Comparison of ENCODE assay signal across 8 cellular contexts in genomic region chr11:105034494-105035261, GRCh38. TPM values are rescaled to one million over a fixed set of nuclear protein-coding genes. Genes with fewer than 3 reads are reported as not detected.
DNase-seq lines count a peak whose midpoint lies in the region; ATAC-seq and TF ChIP-seq lines count a peak whose summit lies in the region.
"Not testable (repeated sequence)": the region's sequence is repeated elsewhere in the genome, so short reads cannot be mapped to it uniquely, and the experiment has no call there.

Gene CASP1, minus strand, starts transcription at chr11:105035144. Its CDS starts 31 bp downstream, at chr11:105035113.

- peak in 1 of 2 donors; percentile 22 for TF ChIP-seq POLR2A in thyroid gland (IDR thresholded peaks at IDR 0.05)

- DNase-seq in GM12865 (ENCODE audit: low read depth) = peak; percentile 64
- peak; percentile 86 for DNase-seq in amniotic epithelial cell (ENCODE audit: low read depth)
- DNase-seq in foreskin fibroblast = peak; percentile 77 to 87
- DNase-seq in natural killer cell treated with Interleukin-12 subunit alpha and Interleukin-12 subunit beta and Interleukin-15 and Interleukin-18, amount 100 ng/mL, for 72 hours (ENCODE audit: low spot score) = peak; percentile 66
- DNase-seq in thyroid gland = not testable (repeated sequence)

- not testable (repeated sequence) for H3K9me3 Mint-ChIP-seq in natural killer cell treated with Interleukin-12 subunit alpha and Interleukin-12 subunit beta and Interleukin-15 and Interleukin-18, amount 100 ng/mL, for 72 hours

- H3K36me3 Mint-ChIP-seq in natural killer cell treated with Interleukin-12 subunit alpha and Interleukin-12 subunit beta and Interleukin-15 and Interleukin-18, amount 100 ng/mL, for 72 hours = peaks cover 22% of the 10 kb centered on the region

- peak within 1 kb of the TSS in 2 of 3 donors; percentile 15 to 43 for H3K27ac ChIP-seq in thyroid gland

- H3K4me3 ChIP-seq in GM12865 (ENCODE audit: low read depth, low read length) (peak within 1 kb of the TSS; percentile 73), foreskin fibroblast (ENCODE audit: low read depth in 1 of 2, low read length in 2 of 2) (peak within 1 kb of the TSS; percentile 44 to 60), thyroid gland (replicated peaks in 1 of 3) (peak within 1 kb of the TSS in 1 of 3 donors; percentile 14)

- H3K27me3 ChIP-seq in thyroid gland = not testable (repeated sequence)

- intact Hi-C loops in thyroid gland (cut with DNase I) = not testable (repeated sequence)

- peaks cover 32 to 39% of the 10 kb centered on the region in 2 donors for H3K4me1 Mint-ChIP-seq in natural killer cell treated with Interleukin-12 subunit alpha and Interleukin-12 subunit beta and Interleukin-15 and Interleukin-18, amount 100 ng/mL, for 72 hours (ENCODE audit: low read depth in 2 of 2)

- not testable (repeated sequence) for H3K27me3 Mint-ChIP-seq in natural killer cell treated with Interleukin-12 subunit alpha and Interleukin-12 subunit beta and Interleukin-15 and Interleukin-18, amount 100 ng/mL, for 72 hours

- peak within 1 kb of the TSS; percentile 92 for H3K4me3 Mint-ChIP-seq in natural killer cell treated with Interleukin-12 subunit alpha and Interleukin-12 subunit beta and Interleukin-15 and Interleukin-18, amount 100 ng/mL, for 72 hours

- TF ChIP-seq CTCF in GM12865 (IDR thresholded peaks at IDR 0.05; ENCODE audit: insufficient read depth, low read depth, low read length, missing control alignments); foreskin fibroblast (IDR thresholded peaks at IDR 0.05; ENCODE audit: low read depth, low read length); thyroid gland (IDR thresholded peaks at IDR 0.05): not testable (repeated sequence)

- H3K9me3 ChIP-seq in thyroid gland = not testable (repeated sequence)

- WGBS in thyroid gland, 2 donors = 58 to 74% methylated on average over 3 of the region's 3 CpGs

- not testable (repeated sequence) for H3K36me3 ChIP-seq in thyroid gland

- H3K4me1 ChIP-seq in thyroid gland = not testable (repeated sequence)

- peak within 1 kb of the TSS; percentile 90 to 91 for H3K27ac Mint-ChIP-seq in natural killer cell treated with Interleukin-12 subunit alpha and Interleukin-12 subunit beta and Interleukin-15 and Interleukin-18, amount 100 ng/mL, for 72 hours

- peak; percentile 87 for ATAC-seq in GM21723 (IDR thresholded peaks at IDR 0.05; ENCODE audit: unreplicated experiment)
- ATAC-seq in HG03469 (IDR thresholded peaks at IDR 0.05; ENCODE audit: unreplicated experiment) = peak; percentile 92
- ATAC-seq in SK-N-SH treated with all-trans-retinoic acid at 6 μM for 48 hours = peak; percentile 33; the same call in 1 of the 3 replicates
- ATAC-seq in natural killer cell treated with Interleukin-12 subunit alpha and Interleukin-12 subunit beta and Interleukin-15 and Interleukin-18, amount 100 ng/mL, for 72 hours = peak; percentile 89 to 91

RNA-seq across cellular contexts. Expression of gene CASP1, which starts in this region (rescaled TPM):
- total RNA-seq in natural killer cell treated with Interleukin-12 subunit alpha and Interleukin-12 subunit beta and Interleukin-15 and Interleukin-18, amount 100 ng/mL, for 72 hours = 10 to 100 TPM; 43.8 to 84.8 TPM
- 10 to 100 TPM in 2 of 4 donors, 1 to 10 TPM in 2; 2.7 to 18.9 (median 9.2) TPM for total RNA-seq in thyroid gland

Comparison
In these comparisons a context has a peak if more than half of its experiments do, and no peak if none do; other contexts are left out.
1. ATAC-seq: peak in every context shown above with its lines; median percentile 92 in HG03469; 90 in natural killer cell treated with Interleukin-12 subunit alpha and Interleukin-12 subunit beta and Interleukin-15 and Interleukin-18, amount 100 ng/mL, for 72 hours; 87 in GM21723; 33 in SK-N-SH treated with all-trans-retinoic acid at 6 μM for 48 hours.